In the genomic region with DNA sequence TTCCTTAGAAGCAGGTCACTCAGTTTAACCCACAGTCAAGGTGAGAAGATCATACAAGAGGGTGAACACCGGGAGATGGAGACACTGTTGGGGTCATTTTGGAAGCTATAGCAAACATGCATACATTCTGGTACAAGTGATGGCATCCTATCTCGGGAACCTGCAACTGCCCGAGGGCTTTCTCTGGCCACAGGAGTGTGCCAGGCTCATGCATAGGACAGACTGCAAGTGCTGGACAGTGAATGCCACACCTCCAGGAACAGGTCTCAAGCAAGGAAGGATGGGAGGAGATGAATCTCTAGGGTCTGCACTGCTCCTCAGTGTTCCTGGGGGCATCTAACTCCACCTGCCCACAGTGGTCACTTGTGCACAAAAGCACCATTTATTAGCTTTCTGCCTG, we compare ENCODE assay signal across 23 cellular contexts.
"Had no signal": no experiment of that assay in that cellular context is flagged by ENCODE, and none has a peak within 500 bp of the region (broad histone marks: within the 10 kb centered on the region; RNA-seq: fewer than 3 reads in every experiment).

No MANE protein-coding gene starts in this region.

- H3K36me3 Mint-ChIP-seq: mesothelial cell of epicardium, naive B cell had no signal

- H3K27ac Mint-ChIP-seq: dendritic cell treated with granulocyte-macrophage colony-stimulating factor and Interleukin-4, amounts not matched to agents 40 ng/mL and 50 ng/mL, for 4 days; effector memory CD8-positive, alpha-beta T cell; endodermal cell; mesothelial cell of epicardium; naive B cell had no signal

- H3K4me1 Mint-ChIP-seq: naive B cell had no signal

- H3K4me3 ChIP-seq: coronary artery, esophagus squamous epithelium, gastrocnemius medialis, heart right ventricle, left lung, lower lobe of right lung, mucosa of descending colon had no signal

- H3K27me3 Mint-ChIP-seq: dendritic cell treated with granulocyte-macrophage colony-stimulating factor and Interleukin-4, amounts not matched to agents 40 ng/mL and 50 ng/mL, for 4 days; effector memory CD8-positive, alpha-beta T cell; naive B cell had no signal

- ATAC-seq: effector memory CD8-positive, alpha-beta T cell; esophagus mucosa; gastrocnemius medialis; heart right ventricle; left cardiac atrium; left ventricle myocardium superior; mucosa of descending colon had no signal

- H3K27ac ChIP-seq: coronary artery, epithelial cell of prostate, esophagus squamous epithelium, gastrocnemius medialis, heart right ventricle, left lung, lower lobe of right lung had no signal

- H3K9me3 ChIP-seq: esophagus squamous epithelium, gastrocnemius medialis, heart right ventricle, left lung, lower lobe of right lung, mucosa of descending colon had no signal

- H3K4me1 ChIP-seq: esophagus squamous epithelium, gastrocnemius medialis, heart right ventricle, left lung, lower lobe of right lung had no signal

- H3K4me3 Mint-ChIP-seq: dendritic cell treated with granulocyte-macrophage colony-stimulating factor and Interleukin-4, amounts not matched to agents 40 ng/mL and 50 ng/mL, for 4 days; effector memory CD8-positive, alpha-beta T cell; endodermal cell; mesothelial cell of epicardium; naive B cell had no signal

- H3K36me3 ChIP-seq: esophagus squamous epithelium, gastrocnemius medialis, heart right ventricle, left lung, lower lobe of right lung had no signal

- H3K27me3 ChIP-seq: esophagus squamous epithelium, gastrocnemius medialis, heart right ventricle, left lung had no signal

- DNase-seq: effector CD8-positive, alpha-beta T cell; effector memory CD8-positive, alpha-beta T cell; endodermal cell; erythroblast; esophagus squamous epithelium; foreskin melanocyte; gastrocnemius medialis; glutamatergic neuron; head of caudate nucleus; heart right ventricle; hippocampal formation; left cardiac atrium; left lung; left ventricle myocardium superior; lower lobe of right lung; mesenchymal stem cell; mucosa of descending colon; naive B cell had no signal
